Comparison of ENCODE assay signal across 11 cellular contexts in genomic region chr1:161594269-161594984, GRCh38. TPM values are rescaled to one million over a fixed set of nuclear protein-coding genes. Genes with fewer than 3 reads are reported as not detected.
DNase-seq lines count a peak whose midpoint lies in the region; ATAC-seq and TF ChIP-seq lines count a peak whose summit lies in the region.
"Not testable (repeated sequence)": the region's sequence is repeated elsewhere in the genome, so short reads cannot be mapped to it uniquely, and the experiment has no call there.
"Had no signal": no experiment of that assay in that cellular context is flagged by ENCODE, and none has a peak within 500 bp of the region (broad histone marks: within the 10 kb centered on the region; RNA-seq: fewer than 3 reads in every experiment).

No MANE protein-coding gene starts in this region.

- H3K27ac Mint-ChIP-seq in progenitor cell of endocrine pancreas = peak overlapping the region; percentile 63

- CTCF ChIA-PET in PC-3 (lab: Charles Lee) = not testable (repeated sequence)

- H3K9me2 ChIP-seq in PC-3 (replicated peaks; ENCODE audit: low read length) = not testable (repeated sequence)

- H3K27me3 ChIP-seq in PC-3 (ENCODE audit: low read length) = not testable (repeated sequence)

- not testable (repeated sequence) for BruUV-seq in PC-3 (replicated peaks; lab: Mats Ljungman, UMichigan)

- not testable (repeated sequence) for H3K4me3 Mint-ChIP-seq in progenitor cell of endocrine pancreas (ENCODE audit: low read depth)

- H3K4me1 Mint-ChIP-seq in progenitor cell of endocrine pancreas (ENCODE audit: low read depth) = not testable (repeated sequence)

- TF ChIP-seq CTCF in PC-3 (conservative IDR thresholded peaks at IDR 0.05; ENCODE audit: low read depth, low read length); progenitor cell of endocrine pancreas (IDR thresholded peaks at IDR 0.05; ENCODE audit: unreplicated experiment): not testable (repeated sequence)

- H3K9me3 Mint-ChIP-seq in progenitor cell of endocrine pancreas (ENCODE audit: low read depth) = not testable (repeated sequence)

- H3K36me3 Mint-ChIP-seq in progenitor cell of endocrine pancreas (ENCODE audit: insufficient read depth) = not testable (repeated sequence)

- DNase-seq in COLO829 (ENCODE audit: low spot score) (peak; percentile 80), PC-3 (peak; percentile 48), caudate nucleus (lab: John Stamatoyannopoulos, UW) (peak in 3 of 61 donors; percentile 3 to 12 (median 8)), foreskin melanocyte (peak; percentile 91), midbrain (lab: John Stamatoyannopoulos, UW) (peak; percentile 6)
- DNase-seq in left colon; progenitor cell of endocrine pancreas (ENCODE audit: low spot score, unreplicated experiment): not testable (repeated sequence)

- H4K20me1 ChIP-seq in PC-3 (ENCODE audit: low read length) = not testable (repeated sequence)

- peak overlapping the region; percentile 10; the same call in 1 of the 2 replicates for H3K9ac ChIP-seq in PC-3 (ENCODE audit: low read length)

- H3F3A ChIP-seq in PC-3 (ENCODE audit: low read length, unreplicated experiment) = not testable (repeated sequence)

- H3K4me3 ChIP-seq in PC-3 (ENCODE audit: low read length) = not testable (repeated sequence)

- ATAC-seq in PC-3 = peak; percentile 82
- peak; percentile 22 for ATAC-seq in left colon

- not testable (repeated sequence) for H2AFZ ChIP-seq in PC-3 (ENCODE audit: low read length)

- not testable (repeated sequence) for H3K79me2 ChIP-seq in PC-3 (ENCODE audit: low read length)

- H3K27ac ChIP-seq in PC-3 (ENCODE audit: low read length) = peak overlapping the region; percentile 68
- peak overlapping the region; percentile 44 for H3K27ac ChIP-seq in caudate nucleus (ENCODE audit: low read depth, low read length)
- H3K27ac ChIP-seq in temporal lobe (ENCODE audit: low read depth, low read length) = peak overlapping the region; percentile 27

- H3K9me3 ChIP-seq in PC-3 (ENCODE audit: low read length) = not testable (repeated sequence)

- H3K36me3 ChIP-seq in PC-3 (ENCODE audit: low read depth, low read length) = not testable (repeated sequence)

- H3K4me1 ChIP-seq in PC-3 (ENCODE audit: insufficient read depth, low read length) = peaks cover 18% of the 10 kb centered on the region

- H3K4me2 ChIP-seq in PC-3 (ENCODE audit: low read length) = not testable (repeated sequence)

- intact Hi-C loops in PC-3 (cut with micrococcal nuclease); left colon (cut with DNase I, micrococcal nuclease): not testable (repeated sequence)

- H3K27me3 Mint-ChIP-seq in progenitor cell of endocrine pancreas = not testable (repeated sequence)

- POLR2A ChIA-PET in PC-3 (lab: Charles Lee; ENCODE audit: unreplicated experiment) = interaction anchor here (0.6 kb wide), 1 partner anchor 64 kb away, joined by 11 read pairs; no protein-coding TSS in a partner anchor

RNA-seq across cellular contexts. Expression of gene FCGR3B, which starts 36.5 kb away (rescaled TPM):
- total RNA-seq in PC-3 (2014; rRNA removed) (not detected in 2 replicates), left colon (under 1 TPM; 0.50 to 0.58 TPM), progenitor cell of endocrine pancreas (not detected in 2 replicates), temporal lobe (0.25 TPM)
- total RNA-seq: H1, IMR-90, NCI-H460 had no signal

RNA-seq across cellular contexts. Expression of gene FCGR3A, which starts 44.8 kb away (rescaled TPM):
- not detected in 2 replicates for total RNA-seq in PC-3 (2014; rRNA removed)
- 10 to 100 TPM in 1 of 2 donors, 1 to 10 TPM in 1; 3.7 to 11.7 TPM for total RNA-seq in left colon
- not detected in 2 replicates for total RNA-seq in progenitor cell of endocrine pancreas
- 2.5 TPM for total RNA-seq in temporal lobe
- total RNA-seq: H1, IMR-90, NCI-H460 had no signal
